1 cellular context compared by ENCODE assay signal in genomic region chr19:1248454-1249297, GRCh38.
TF ChIP-seq lines count a peak whose summit lies in the region.

MIDN (plus strand) TSS chr19:1248583; CDS start chr19:1250297, 1,714 bp downstream.

TF ChIP-seq in H1, 55 proteins besides CTCF, POLR2A, EP300 and RAD21 (continued from another document):
- TF ChIP-seq, protein P1, sequence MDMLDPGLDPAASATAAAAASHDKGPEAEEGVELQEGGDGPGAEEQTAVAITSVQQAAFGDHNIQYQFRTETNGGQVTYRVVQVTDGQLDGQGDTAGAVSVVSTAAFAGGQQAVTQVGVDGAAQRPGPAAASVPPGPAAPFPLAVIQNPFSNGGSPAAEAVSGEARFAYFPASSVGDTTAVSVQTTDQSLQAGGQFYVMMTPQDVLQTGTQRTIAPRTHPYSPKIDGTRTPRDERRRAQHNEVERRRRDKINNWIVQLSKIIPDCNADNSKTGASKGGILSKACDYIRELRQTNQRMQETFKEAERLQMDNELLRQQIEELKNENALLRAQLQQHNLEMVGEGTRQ (IDR thresholded peaks at IDR 0.05; ENCODE audit: low read length): no peak
- peak; percentile 61 for TF ChIP-seq CREB1 (IDR thresholded peaks at IDR 0.05)
- TF ChIP-seq NRF1 (IDR thresholded peaks at IDR 0.05; ENCODE audit: low read depth, low read length): no peak
- no peak for TF ChIP-seq RFX5 (IDR thresholded peaks at IDR 0.05; ENCODE audit: borderline replicate concordance, low read depth, low read length)
- peak; percentile 97 for TF ChIP-seq PHF8 (conservative IDR thresholded peaks at IDR 0.05; ENCODE audit: low read depth, low read length)
- TF ChIP-seq SIN3A (conservative IDR thresholded peaks at IDR 0.05 in 1 of 2, IDR thresholded peaks at IDR 0.05 in 1 of 2; ENCODE audit: low read depth in 1 of 2, low read length in 2 of 2): peak in 1 of 2 experiments; percentile 11; a peak in 1 of 4 replicates
- no peak for TF ChIP-seq RNF2 (IDR thresholded peaks at IDR 0.05; ENCODE audit: borderline replicate concordance, low read depth, low read length, missing control alignments, poor library complexity, severe bottlenecking)
TF ChIP-seq in H1: peak in this region for 16.
